16 cellular contexts compared by ENCODE assay signal in the genomic region with DNA sequence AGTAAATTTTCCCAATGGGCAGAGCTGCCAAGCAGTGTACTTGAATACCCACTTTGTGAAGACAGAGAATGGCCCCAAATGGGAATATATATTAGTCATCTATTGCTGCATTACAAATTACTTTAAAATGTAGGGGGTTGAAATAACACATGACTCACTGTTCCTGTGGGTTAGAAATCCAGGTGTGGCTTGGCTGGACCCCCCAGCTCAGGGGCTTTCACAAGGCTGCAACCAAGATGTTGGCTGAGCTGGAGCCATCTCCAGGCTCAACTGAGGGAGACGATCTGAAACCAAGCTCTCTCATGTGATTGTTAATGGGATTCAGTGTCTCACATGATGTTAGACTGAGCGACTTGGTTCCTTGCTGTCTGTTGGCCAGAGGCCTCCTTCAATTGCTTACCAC. TPM values are rescaled to one million over a fixed set of nuclear protein-coding genes. Genes with fewer than 3 reads are reported as not detected.
DNase-seq lines count a peak whose midpoint lies in the region; ATAC-seq and TF ChIP-seq lines count a peak whose summit lies in the region.
"Had no signal": no experiment of that assay in that cellular context is flagged by ENCODE, and none has a peak within 500 bp of the region (broad histone marks: within the 10 kb centered on the region; RNA-seq: fewer than 3 reads in every experiment).

No MANE protein-coding gene starts in this region.

- H3K4me3 ChIP-seq in AG04450 (ENCODE audit: low read depth, low read length) (no peak overlapping the region), foreskin fibroblast (ENCODE audit: low read depth in 1 of 2, low read length in 2 of 2) (no peak overlapping the region)
- H3K4me3 ChIP-seq: colonic mucosa, GM23338, skin epidermis had no signal

- POLR2A ChIA-PET in AG04450 (lab: Yijun Ruan, JAX) = interaction anchor here (0.6 to 0.9 kb wide), 2 partner anchors 55 to 62 kb away, joined by 3 read pairs; no protein-coding TSS in a partner anchor

- no peaks in the 10 kb centered on the region for H3K4me1 Mint-ChIP-seq in stimulated activated naive B cell treated with anti-CD40 and anti-IgM and Interleukin-4, amounts not matched to agents 10 μg/mL and 1 μg/mL and 100 μg/mL, for 72 hours
- no peaks in the 10 kb centered on the region for H3K4me1 Mint-ChIP-seq in T-helper 2 cell treated with Interferon-gamma antibody and Interleukin-4, amounts not matched to agents 5 μg/mL and 100 μg/mL, for 36 hours (ENCODE audit: low read depth)
- H3K4me1 Mint-ChIP-seq: activated naive CD8-positive, alpha-beta T cell treated with anti-CD3 and anti-CD28 coated beads for 36 hours; GM23338; stimulated activated naive CD8-positive, alpha-beta T cell treated with anti-CD3 and anti-CD28 coated beads, Interleukin-15, amount 100 ng/mL, for 72 hours had no signal

- no peak overlapping the region for H3K27ac Mint-ChIP-seq in stimulated activated naive B cell treated with anti-CD40 and anti-IgM and Interleukin-4, amounts not matched to agents 10 μg/mL and 1 μg/mL and 100 μg/mL, for 72 hours
- no peak overlapping the region for H3K27ac Mint-ChIP-seq in T-helper 2 cell treated with Interferon-gamma antibody and Interleukin-4, amounts not matched to agents 5 μg/mL and 100 μg/mL, for 36 hours
- H3K27ac Mint-ChIP-seq: activated naive CD8-positive, alpha-beta T cell treated with anti-CD3 and anti-CD28 coated beads for 36 hours; GM23338; stimulated activated naive CD8-positive, alpha-beta T cell treated with anti-CD3 and anti-CD28 coated beads, Interleukin-15, amount 100 ng/mL, for 72 hours had no signal

- TF ChIP-seq CTCF in AG04450 (IDR thresholded peaks at IDR 0.05; ENCODE audit: low read depth, low read length) = no peak
- no peak for TF ChIP-seq CTCF in foreskin fibroblast (IDR thresholded peaks at IDR 0.05; ENCODE audit: low read depth, low read length)

- CTCF ChIA-PET in AG04450 (lab: Charles Lee) = interaction anchor here (1.1 kb wide), 1 partner anchor 65 kb away, joined by 4 read pairs; no protein-coding TSS in a partner anchor

- no peak for ATAC-seq in stimulated activated naive B cell treated with anti-CD40 and anti-IgM and Interleukin-4, amounts not matched to agents 10 μg/mL and 1 μg/mL and 100 μg/mL, for 72 hours (replicated peaks)
- ATAC-seq in HG03469 (IDR thresholded peaks at IDR 0.05; ENCODE audit: unreplicated experiment) = no peak
- ATAC-seq: activated T-cell treated with anti-CD3 and anti-CD28 coated beads, Interleukin-2, amount 50 U/mL, for 4 hours; GM23338; stimulated activated naive CD8-positive, alpha-beta T cell treated with anti-CD3 and anti-CD28 coated beads, Interleukin-15, amount 100 ng/mL, for 72 hours had no signal

- no peaks in the 10 kb centered on the region for H3K9me3 Mint-ChIP-seq in stimulated activated naive B cell treated with anti-CD40 and anti-IgM and Interleukin-4, amounts not matched to agents 10 μg/mL and 1 μg/mL and 100 μg/mL, for 72 hours
- H3K9me3 Mint-ChIP-seq in T-helper 2 cell treated with Interferon-gamma antibody and Interleukin-4, amounts not matched to agents 5 μg/mL and 100 μg/mL, for 36 hours = no peaks in the 10 kb centered on the region
- H3K9me3 Mint-ChIP-seq: activated naive CD8-positive, alpha-beta T cell treated with anti-CD3 and anti-CD28 coated beads for 36 hours; activated T-cell treated with anti-CD3 and anti-CD28 coated beads, Interleukin-2, amount 50 U/mL, for 4 hours; GM23338; stimulated activated naive CD8-positive, alpha-beta T cell treated with anti-CD3 and anti-CD28 coated beads, Interleukin-15, amount 100 ng/mL, for 72 hours had no signal

- H3K4me3 Mint-ChIP-seq in stimulated activated naive B cell treated with anti-CD40 and anti-IgM and Interleukin-4, amounts not matched to agents 10 μg/mL and 1 μg/mL and 100 μg/mL, for 72 hours = no peak overlapping the region
- no peak overlapping the region for H3K4me3 Mint-ChIP-seq in T-helper 2 cell treated with Interferon-gamma antibody and Interleukin-4, amounts not matched to agents 5 μg/mL and 100 μg/mL, for 36 hours
- H3K4me3 Mint-ChIP-seq: activated naive CD8-positive, alpha-beta T cell treated with anti-CD3 and anti-CD28 coated beads for 36 hours; activated T-cell treated with anti-CD3 and anti-CD28 coated beads, Interleukin-2, amount 50 U/mL, for 4 hours; GM23338; stimulated activated naive CD8-positive, alpha-beta T cell treated with anti-CD3 and anti-CD28 coated beads, Interleukin-15, amount 100 ng/mL, for 72 hours had no signal

- DNase-seq in AG04450 (ENCODE audit: low read depth, low spot score) = peak; percentile 44
- peak; percentile 77 for DNase-seq in LHCN-M2 (ENCODE audit: low read depth)
- peak; percentile 85 for DNase-seq in astrocyte of the hippocampus (ENCODE audit: low read depth, low spot score)
- peak; percentile 57 to 80 for DNase-seq in foreskin fibroblast
- DNase-seq in NCI-H1694 treated with DMSO at 0.1 percent for 48 hours (lab: John Stamatoyannopoulos, UW) = no peak
- no peak for DNase-seq in stimulated activated naive B cell treated with anti-CD40 and anti-IgM and Interleukin-4, amounts not matched to agents 10 μg/mL and 1 μg/mL and 100 μg/mL, for 72 hours
- DNase-seq in T-helper 2 cell treated with Interferon-gamma antibody and Interleukin-4, amounts not matched to agents 5 μg/mL and 100 μg/mL, for 36 hours (ENCODE audit: low spot score) = no peak
- DNase-seq: activated naive CD8-positive, alpha-beta T cell treated with anti-CD3 and anti-CD28 coated beads for 36 hours; activated T-cell treated with anti-CD3 and anti-CD28 coated beads, Interleukin-2, amount 50 U/mL, for 4 hours; Calu3; colonic mucosa; NCI-H187 treated with DMSO at 0.1 percent for 48 hours; stimulated activated naive CD8-positive, alpha-beta T cell treated with anti-CD3 and anti-CD28 coated beads, Interleukin-15, amount 100 ng/mL, for 72 hours had no signal

- H3K27ac ChIP-seq in AG04450 (ENCODE audit: low read depth, low read length) = peak overlapping the region; percentile 25
- H3K27ac ChIP-seq: colonic mucosa, skin epidermis had no signal

- no peaks in the 10 kb centered on the region for H3K9me3 ChIP-seq in AG04450 (ENCODE audit: control insufficient read depth, insufficient read depth, low read length)
- H3K9me3 ChIP-seq: colonic mucosa had no signal

- no peaks in the 10 kb centered on the region for H3K27me3 ChIP-seq in AG04450 (ENCODE audit: control insufficient read depth, insufficient read depth, low read length)
- H3K27me3 ChIP-seq: colonic mucosa had no signal

- H3K36me3 Mint-ChIP-seq in stimulated activated naive B cell treated with anti-CD40 and anti-IgM and Interleukin-4, amounts not matched to agents 10 μg/mL and 1 μg/mL and 100 μg/mL, for 72 hours = no peaks in the 10 kb centered on the region
- no peaks in the 10 kb centered on the region for H3K36me3 Mint-ChIP-seq in T-helper 2 cell treated with Interferon-gamma antibody and Interleukin-4, amounts not matched to agents 5 μg/mL and 100 μg/mL, for 36 hours (ENCODE audit: low read depth)
- H3K36me3 Mint-ChIP-seq: activated naive CD8-positive, alpha-beta T cell treated with anti-CD3 and anti-CD28 coated beads for 36 hours had no signal

- peaks cover 9 to 25% of the 10 kb centered on the region in 2 donors for H3K27me3 Mint-ChIP-seq in stimulated activated naive B cell treated with anti-CD40 and anti-IgM and Interleukin-4, amounts not matched to agents 10 μg/mL and 1 μg/mL and 100 μg/mL, for 72 hours
- H3K27me3 Mint-ChIP-seq in T-helper 2 cell treated with Interferon-gamma antibody and Interleukin-4, amounts not matched to agents 5 μg/mL and 100 μg/mL, for 36 hours (ENCODE audit: low read depth) = peaks cover 17% of the 10 kb centered on the region

RNA-seq across cellular contexts. Expression of gene ARHGAP29, which starts 33.4 kb away (rescaled TPM):
- 21.3 and 30.4 TPM in 2 replicates for polyA plus RNA-seq in AG04450 (2011; rRNA removed)
- 19.9 and 30.5 TPM in 2 replicates for polyA minus RNA-seq in AG04450 (2011; rRNA and poly(A)+ RNA removed)
- total RNA-seq in LHCN-M2 (2014; rRNA removed) = 17.9 and 18.1 TPM in 2 replicates
- 9.4 TPM for polyA plus RNA-seq in LHCN-M2 (2012)
- total RNA-seq: activated naive CD8-positive, alpha-beta T cell treated with anti-CD3 and anti-CD28 coated beads for 36 hours had no signal

Comparison
In these comparisons a context has a peak if more than half of its experiments do, and no peak if none do; other contexts are left out.
1. DNase-seq: peak in AG04450 (single experiment), LHCN-M2 (single experiment), astrocyte of the hippocampus (single experiment) and foreskin fibroblast (2 of 2); none in NCI-H1694 treated with DMSO at 0.1 percent for 48 hours (single experiment), stimulated activated naive B cell treated with anti-CD40 and anti-IgM and Interleukin-4, amounts not matched to agents 10 μg/mL and 1 μg/mL and 100 μg/mL, for 72 hours (single experiment) and T-helper 2 cell treated with Interferon-gamma antibody and Interleukin-4, amounts not matched to agents 5 μg/mL and 100 μg/mL, for 36 hours (single experiment).